19 cellular contexts compared by ENCODE assay signal in the genomic region with DNA sequence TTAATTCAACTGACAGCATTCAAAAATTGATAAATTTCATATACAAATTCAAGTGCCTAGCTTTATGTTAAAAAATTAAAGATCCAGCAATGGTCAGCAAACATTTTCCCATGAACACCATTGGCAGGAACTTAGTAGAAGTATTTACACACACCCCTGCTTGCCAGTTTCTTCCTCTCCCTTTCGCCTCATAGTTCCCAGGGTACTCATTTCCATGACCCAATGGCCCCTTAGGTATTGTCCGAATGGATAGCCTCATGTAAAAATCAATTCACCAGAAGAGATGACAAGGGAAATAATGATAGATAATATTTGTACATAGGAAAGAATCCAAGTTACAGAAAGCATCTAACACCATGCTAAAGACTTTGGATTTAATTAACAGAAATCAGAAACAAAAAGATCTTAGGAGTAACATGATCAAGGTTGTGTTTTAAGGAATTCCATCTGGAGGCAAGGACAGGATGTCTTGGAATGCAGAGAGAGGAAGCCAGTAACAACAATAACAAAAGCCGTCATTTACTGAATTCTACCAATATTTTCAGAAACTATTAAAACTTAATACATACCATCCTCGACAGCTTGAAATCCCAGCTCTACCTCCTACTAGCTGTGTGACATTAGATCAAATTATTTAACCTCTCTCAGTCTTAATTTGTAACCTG.
"Had no signal": no experiment of that assay in that cellular context is flagged by ENCODE, and none has a peak within 500 bp of the region (broad histone marks: within the 10 kb centered on the region; RNA-seq: fewer than 3 reads in every experiment).

No MANE protein-coding gene starts in this region.

- H3K27me3 ChIP-seq: ovary, right lobe of liver, thyroid gland, uterus had no signal

- H3K36me3 ChIP-seq: ovary, right lobe of liver, thyroid gland, uterus had no signal

- H3K9me3 Mint-ChIP-seq: activated CD4-positive, alpha-beta memory T cell treated with anti-CD3 and anti-CD28 coated beads, Interleukin-2, amount 10 ng/mL, durations not matched to agents 7 days and 5 days; activated naive CD4-positive, alpha-beta T cell treated with anti-CD3 and anti-CD28 coated beads, Interleukin-2, amount 50 U/mL, for 72 hours; activated T-cell treated with anti-CD3 and anti-CD28 coated beads, Interleukin-2, amount 50 U/mL, for 4 hours had no signal

- DNase-seq: activated CD4-positive, alpha-beta memory T cell treated with anti-CD3 and anti-CD28 coated beads, Interleukin-2, amount 10 ng/mL, durations not matched to agents 7 days and 5 days; activated CD4-positive, alpha-beta T cell treated with anti-CD3 and anti-CD28 coated beads for 4 hours; activated effector memory CD4-positive, alpha-beta T cell treated with Interleukin-2 at 50 U/mL for 16 hours; activated T-cell treated with anti-CD3 and anti-CD28 coated beads, Interleukin-2, amount 50 U/mL, for 4 hours; amniotic stem cell; erythroblast; hypothalamus; kidney glomerular epithelial cell; ovary; right lobe of liver; stimulated activated CD4-positive, alpha-beta T cell treated with anti-CD3 and anti-CD28 coated beads, Interleukin-12 subunit alpha, Interleukin-12 subunit beta, amount 100 ng/mL, for 4 hours; stimulated activated CD4-positive, alpha-beta T cell treated with anti-CD3 and anti-CD28 coated beads, Interleukin-2, amount 100 ng/mL, for 24 hours; thyroid gland; uterus had no signal

- H3K4me3 ChIP-seq: ovary, right lobe of liver, SK-N-MC, thyroid gland, uterus had no signal

- H3K27ac Mint-ChIP-seq: activated CD4-positive, alpha-beta memory T cell treated with anti-CD3 and anti-CD28 coated beads, Interleukin-2, amount 10 ng/mL, durations not matched to agents 7 days and 5 days; activated naive CD4-positive, alpha-beta T cell treated with anti-CD3 and anti-CD28 coated beads, Interleukin-2, amount 50 U/mL, for 72 hours; stimulated activated effector memory CD8-positive, alpha-beta T cell treated with anti-CD3 and anti-CD28 coated beads, Interleukin-12 subunit alpha, Interleukin-12 subunit beta, amount 100 ng/mL, for 72 hours had no signal

- H3K4me1 Mint-ChIP-seq: activated CD4-positive, alpha-beta memory T cell treated with anti-CD3 and anti-CD28 coated beads, Interleukin-2, amount 10 ng/mL, durations not matched to agents 7 days and 5 days; neural crest cell; stimulated activated effector memory CD8-positive, alpha-beta T cell treated with anti-CD3 and anti-CD28 coated beads, Interleukin-12 subunit alpha, Interleukin-12 subunit beta, amount 100 ng/mL, for 72 hours had no signal

- ATAC-seq: activated naive CD4-positive, alpha-beta T cell treated with anti-CD3 and anti-CD28 coated beads, Interleukin-2, amount 50 U/mL, for 72 hours; activated T-cell treated with anti-CD3 and anti-CD28 coated beads, Interleukin-2, amount 50 U/mL, for 4 hours; right lobe of liver; stimulated activated effector memory CD8-positive, alpha-beta T cell treated with anti-CD3 and anti-CD28 coated beads, Interleukin-12 subunit alpha, Interleukin-12 subunit beta, amount 100 ng/mL, for 72 hours had no signal

- H3K4me1 ChIP-seq: right lobe of liver, thyroid gland, uterus had no signal

- H3K9me3 ChIP-seq: ovary, right lobe of liver, thyroid gland, uterus had no signal

- H3K36me3 Mint-ChIP-seq: activated naive CD4-positive, alpha-beta T cell treated with anti-CD3 and anti-CD28 coated beads, Interleukin-2, amount 50 U/mL, for 72 hours; stimulated activated effector memory CD8-positive, alpha-beta T cell treated with anti-CD3 and anti-CD28 coated beads, Interleukin-12 subunit alpha, Interleukin-12 subunit beta, amount 100 ng/mL, for 72 hours had no signal

- H3K4me3 Mint-ChIP-seq: activated CD4-positive, alpha-beta memory T cell treated with anti-CD3 and anti-CD28 coated beads, Interleukin-2, amount 10 ng/mL, durations not matched to agents 7 days and 5 days; activated T-cell treated with anti-CD3 and anti-CD28 coated beads, Interleukin-2, amount 50 U/mL, for 4 hours; neural crest cell; stimulated activated effector memory CD8-positive, alpha-beta T cell treated with anti-CD3 and anti-CD28 coated beads, Interleukin-12 subunit alpha, Interleukin-12 subunit beta, amount 100 ng/mL, for 72 hours had no signal

- H3K27ac ChIP-seq: ovary, right lobe of liver, SK-N-MC, thyroid gland, uterus, VCaP had no signal
